In genomic region chr2:55038428-55038827, GRCh38 we compare ENCODE assay signal across 1 cellular context.
TF ChIP-seq lines count a peak whose summit lies in the region.

No MANE protein-coding gene starts in this region.

TF ChIP-seq in H1, 55 proteins besides CTCF, POLR2A, EP300 and RAD21:
- TF ChIP-seq TAF7 (optimal IDR thresholded peaks at IDR 0.05; ENCODE audit: borderline replicate concordance, low read depth, low read length) (no peak), BACH1 (IDR thresholded peaks at IDR 0.05; ENCODE audit: low read length) (peak; percentile 36; the same call in 1 of the 2 replicates), CEBPB (IDR thresholded peaks at IDR 0.05; ENCODE audit: low read depth, low read length) (no peak), MAFK (IDR thresholded peaks at IDR 0.05; ENCODE audit: low read depth, low read length) (peak; percentile 61; the same call in 1 of the 2 replicates), KDM5A (IDR thresholded peaks at IDR 0.05; ENCODE audit: low read length) (no peak), SP4 (IDR thresholded peaks at IDR 0.05; ENCODE audit: low read length) (no peak), CTBP2 (IDR thresholded peaks at IDR 0.05; ENCODE audit: borderline replicate concordance, insufficient read depth, insufficient read length, low read length) (no peak), TBP (IDR thresholded peaks at IDR 0.05; ENCODE audit: low read depth, low read length) (no peak)
